In the genomic region with DNA sequence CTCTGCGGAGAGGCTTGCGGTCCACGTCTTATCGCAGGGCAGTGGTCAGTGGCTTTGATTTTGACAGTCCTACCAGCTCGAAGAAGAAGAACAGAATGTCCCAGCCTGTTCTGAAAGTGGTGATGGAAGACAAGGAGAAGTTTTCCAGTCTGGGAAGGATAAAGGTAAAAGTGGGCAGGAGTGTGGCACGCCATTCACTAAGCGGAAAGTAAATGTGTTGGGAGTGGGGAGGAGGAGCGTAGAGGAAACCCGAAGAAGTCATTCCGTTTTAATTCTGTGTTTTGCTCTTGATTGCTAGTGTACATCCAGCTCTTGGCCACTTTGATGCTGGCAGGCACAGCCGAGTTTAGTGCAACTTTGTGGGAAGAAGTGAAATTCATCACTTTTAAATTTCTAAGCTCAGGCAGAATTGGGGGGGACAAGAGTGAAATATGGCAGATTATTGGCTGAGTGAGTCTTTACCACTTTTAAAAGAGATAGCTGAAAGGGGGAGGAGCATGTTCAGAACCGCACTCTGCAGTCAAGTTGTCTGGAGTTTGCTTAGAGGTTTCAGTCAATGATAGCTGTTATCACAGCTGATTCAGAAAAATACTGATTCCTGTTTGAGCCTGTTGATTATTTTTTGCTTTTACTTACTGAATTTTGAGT, we compare ENCODE assay signal across 1 cellular context.
TF ChIP-seq lines count a peak whose summit lies in the region.

No MANE protein-coding gene starts in this region.

TF ChIP-seq in liver, 16 proteins besides CTCF, POLR2A, EP300 and RAD21 (continued from another document):
- no peak for TF ChIP-seq ZBTB33 (IDR thresholded peaks at IDR 0.05)
